In genomic region chr2:38406597-38407110, GRCh38 we compare ENCODE assay signal across 8 cellular contexts. TPM values are rescaled to one million over a fixed set of nuclear protein-coding genes. Genes with fewer than 3 reads are reported as not detected.
DNase-seq lines count a peak whose midpoint lies in the region; TF ChIP-seq lines count a peak whose summit lies in the region.
"Had no signal": no experiment of that assay in that cellular context is flagged by ENCODE, and none has a peak within 500 bp of the region (broad histone marks: within the 10 kb centered on the region; RNA-seq: fewer than 3 reads in every experiment).

No MANE protein-coding gene starts in this region.

- H3K27me3 ChIP-seq in uterus: no peaks in the 10 kb centered on the region

- intact Hi-C loops in uterus (cut with DNase I; ENCODE audit: low total_unique reads): no loop called here

- peak overlapping the region; percentile 31; the same call in 1 of the 2 replicates for H3K27ac ChIP-seq in SK-N-MC
- peak overlapping the region; percentile 59 to 61 for H3K27ac ChIP-seq in uterus

- TF ChIP-seq CTCF in uterus (IDR thresholded peaks at IDR 0.05): no peak

- DNase-seq in SK-N-MC (ENCODE audit: low read depth, low spot score) (no peak), fibroblast of peridontal ligament (ENCODE audit: extremely low read depth) (peak; percentile 88), mucosa of gallbladder (ENCODE audit: low spot score) (peak; percentile 14), uterus (peak; percentile 35 to 55), globus pallidus (ENCODE audit: low spot score) (no peak), GOT3 (lab: John Stamatoyannopoulos, UW) (no peak), dedifferentiated amniotic fluid mesenchymal stem cell (ENCODE audit: extremely low spot score) (no peak)
- DNase-seq: stimulated activated CD4-positive, alpha-beta T cell treated with anti-CD3 and anti-CD28 coated beads, Interleukin-2, amount 100 ng/mL, for 24 hours had no signal

- no peak for TF ChIP-seq POLR2A in uterus (IDR thresholded peaks at IDR 0.05)

- H3K4me3 ChIP-seq in SK-N-MC (no peak overlapping the region), uterus (no peak overlapping the region)

- peak overlapping the region; percentile 26 for H3K9ac ChIP-seq in SK-N-MC (ENCODE audit: insufficient read length)

- no peaks in the 10 kb centered on the region for H3K4me1 ChIP-seq in uterus

- no peaks in the 10 kb centered on the region for H3K36me3 ChIP-seq in SK-N-MC (ENCODE audit: insufficient read depth, low read length)
- H3K36me3 ChIP-seq in uterus: no peaks in the 10 kb centered on the region

- H3K9me3 ChIP-seq in SK-N-MC (ENCODE audit: low read depth, low read length): no peaks in the 10 kb centered on the region
- no peaks in the 10 kb centered on the region for H3K9me3 ChIP-seq in uterus

RNA-seq across cellular contexts. Expression of gene ATL2, which starts 29.6 kb away (rescaled TPM):
- total RNA-seq in mucosa of gallbladder (54.8 TPM), uterus (100 to 1,000 TPM in 3 of 4 donors, 10 to 100 TPM in 1; 90.9 to 404 (median 140) TPM)

Comparison
In these comparisons a context has a peak if more than half of its experiments do, and no peak if none do; other contexts are left out.
1. DNase-seq: peak in fibroblast of peridontal ligament (single experiment), mucosa of gallbladder (single experiment) and uterus (2 of 2); none in SK-N-MC (single experiment), globus pallidus (single experiment), GOT3 (single experiment) and dedifferentiated amniotic fluid mesenchymal stem cell (single experiment).